ENCODE assay signal across 17 cellular contexts in genomic region chr10:5045095-5045494, GRCh38. TPM values are rescaled to one million over a fixed set of nuclear protein-coding genes. Genes with fewer than 3 reads are reported as not detected.
"Had no signal": no experiment of that assay in that cellular context is flagged by ENCODE, and none has a peak within 500 bp of the region (broad histone marks: within the 10 kb centered on the region; RNA-seq: fewer than 3 reads in every experiment).

No MANE protein-coding gene starts in this region.

- H3K27me3 ChIP-seq: ovary, tibial artery had no signal

- H3K4me2 ChIP-seq: smooth muscle cell had no signal

- H3K4me3 ChIP-seq: coronary artery, ovary, smooth muscle cell, tibial artery had no signal

- H3K9me3 ChIP-seq: ovary, tibial artery had no signal

- ATAC-seq: naive thymus-derived CD4-positive, alpha-beta T cell; right cardiac atrium had no signal

- DNase-seq: cerebellar nuclear complex; effector CD4-positive, alpha-beta T cell; foreskin melanocyte; head of caudate nucleus; hippocampal formation; kidney glomerular epithelial cell; naive thymus-derived CD4-positive, alpha-beta T cell; nephron progenitor cell; ovary; right cardiac atrium; stimulated activated CD4-positive, alpha-beta T cell treated with anti-CD3 and anti-CD28 coated beads, Interleukin-2, amount 100 ng/mL, for 48 hours; stimulated activated naive CD4-positive, alpha-beta T cell treated with Interleukin-2 at 50 U/mL for 16 hours; tibial artery had no signal

- H3K36me3 ChIP-seq: ovary, tibial artery had no signal

- H3K27ac ChIP-seq: coronary artery, ovary, tibial artery had no signal

- FAIRE-seq: islet of Langerhans, urothelium cell line had no signal

RNA-seq across cellular contexts. Expression of gene AKR1C2, which starts 41.4 kb away (rescaled TPM):
- polyA plus RNA-seq: naive thymus-derived CD4-positive, alpha-beta T cell had no signal
